28 cellular contexts compared by ENCODE assay signal in the genomic region with DNA sequence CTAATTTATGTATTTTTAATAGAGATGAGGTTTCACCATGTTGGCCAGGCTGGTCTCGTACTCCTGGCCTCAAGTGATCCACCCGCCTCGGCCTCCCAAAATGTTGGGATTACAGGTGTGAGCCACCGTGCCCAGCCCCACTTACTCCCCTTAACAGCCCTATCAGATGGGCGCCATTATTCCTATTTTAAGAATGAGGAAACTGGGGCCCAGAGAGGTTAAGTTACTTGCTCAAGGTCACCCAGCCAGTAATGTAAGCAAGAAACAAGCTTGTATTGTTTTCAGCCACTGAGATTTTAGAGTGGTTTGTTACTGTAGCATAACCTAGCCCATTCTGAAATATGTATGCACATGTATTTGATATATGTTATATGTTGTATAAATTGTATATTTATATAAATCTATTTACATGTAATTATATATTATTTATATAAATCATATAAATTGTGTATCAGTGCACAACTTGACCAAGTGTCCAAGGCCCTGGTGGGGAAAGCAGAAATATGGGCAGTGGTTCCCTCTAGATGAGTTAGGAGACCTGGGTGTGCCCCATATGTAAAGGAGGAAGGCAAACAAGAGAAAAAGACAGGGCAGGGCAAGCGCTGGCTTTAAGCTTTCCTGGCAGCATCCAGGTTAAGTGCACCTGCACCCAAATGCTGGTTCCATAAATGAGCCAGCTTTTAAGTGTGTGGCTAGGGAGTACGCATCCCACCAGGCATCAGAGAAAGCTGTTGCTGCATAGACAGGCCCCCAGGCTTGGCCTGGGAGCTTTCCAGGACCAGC.
"Had no signal": no experiment of that assay in that cellular context is flagged by ENCODE, and none has a peak within 500 bp of the region (broad histone marks: within the 10 kb centered on the region; RNA-seq: fewer than 3 reads in every experiment).

No MANE protein-coding gene starts in this region.

- DNase-seq: activated CD4-positive, alpha-beta T cell treated with anti-CD3 and anti-CD28 coated beads for 48 hours; activated CD4-positive, alpha-beta T cell treated with anti-CD3 and anti-CD28 coated beads, Interleukin-2, amount 50 U/mL, for 48 hours; activated CD8-positive, alpha-beta memory T cell treated with anti-CD3 and anti-CD28 coated beads for 24 hours; activated effector memory CD4-positive, alpha-beta T cell treated with Interleukin-2 at 50 U/mL for 16 hours; activated naive CD4-positive, alpha-beta T cell treated with anti-CD3 and anti-CD28 coated beads for 36 hours; activated naive CD8-positive, alpha-beta T cell treated with anti-CD3 and anti-CD28 coated beads for 36 hours; adrenal gland; aorta; body of pancreas; colonic mucosa; dorsolateral prefrontal cortex; effector memory CD4-positive, alpha-beta T cell; erythroblast; gastrocnemius medialis; glutamatergic neuron; islet precursor cell; midbrain; natural killer cell; occipital lobe; psoas muscle; spleen; stimulated activated naive CD4-positive, alpha-beta T cell; T-helper 17 cell; T1000; testis; transverse colon; WERI-Rb-1 had no signal

- ATAC-seq: activated CD4-positive, CD25-positive, alpha-beta regulatory T cell treated with anti-CD3 and anti-CD28 coated beads, Interleukin-2, amount 50 U/mL, for 24 hours; body of pancreas; gastrocnemius medialis; natural killer cell; psoas muscle; T-helper 17 cell had no signal
